Comparison of ENCODE assay signal across 8 cellular contexts in the genomic region with DNA sequence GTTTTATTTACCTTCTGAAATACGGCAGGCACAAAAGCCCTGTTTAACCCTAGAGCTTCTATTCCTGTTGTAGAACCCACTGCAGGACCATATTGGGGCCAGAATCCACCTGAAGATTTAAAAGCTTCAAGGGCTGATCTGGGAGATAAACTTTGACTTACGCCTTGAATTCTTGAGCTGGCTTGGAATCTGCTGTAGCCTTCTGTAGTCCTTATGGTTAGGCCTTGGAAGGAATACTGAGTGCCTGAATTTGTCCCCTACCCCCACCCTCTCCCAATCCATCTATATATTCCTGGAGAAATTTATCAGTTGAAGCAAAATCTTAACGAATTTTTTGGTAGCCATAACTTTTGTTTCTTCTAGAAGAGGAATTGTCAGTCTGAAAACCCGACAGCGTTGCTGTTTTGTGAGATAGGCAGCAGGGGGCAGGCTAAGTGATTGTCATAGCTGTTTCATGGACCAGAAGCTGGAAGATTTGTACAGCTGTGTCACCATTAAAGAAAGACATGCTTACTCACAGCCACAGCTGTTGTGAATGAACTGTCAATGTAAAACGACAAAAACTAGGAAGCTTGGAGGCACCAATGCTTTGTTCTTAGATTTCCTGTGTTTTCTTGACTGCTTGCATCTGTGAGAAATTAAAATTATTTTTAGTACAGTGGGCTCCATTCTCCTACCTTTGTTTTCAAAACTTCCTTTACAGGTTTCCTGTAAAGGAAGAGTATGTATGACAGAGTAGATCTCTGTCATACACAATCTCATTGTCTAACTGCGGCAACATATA. TPM values are rescaled to one million over a fixed set of nuclear protein-coding genes. Genes with fewer than 3 reads are reported as not detected.
DNase-seq lines count a peak whose midpoint lies in the region; ATAC-seq and TF ChIP-seq lines count a peak whose summit lies in the region.

No MANE protein-coding gene starts in this region.

- no peaks in the 10 kb centered on the region for H3K27me3 Mint-ChIP-seq in activated naive CD8-positive, alpha-beta T cell treated with anti-CD3 and anti-CD28 coated beads, Interleukin-2, amount 10 ng/mL, durations not matched to agents 7 days and 5 days
- peaks cover 2% of the 10 kb centered on the region for H3K27me3 Mint-ChIP-seq in glutamatergic neuron (ENCODE audit: unreplicated experiment)

- CTCF ChIA-PET in Panc1 (lab: Charles Lee), result interaction anchor here (0.7 to 3.4 kb wide), 6 partner anchors 13 to 135 kb away, joined by 3 to 19 read pairs (median 4); a partner anchor contains a TSS

- BruUV-seq in Panc1 (replicated peaks; lab: Mats Ljungman, UMichigan), result no TSS peak

- peak overlapping the region; percentile 30 for H3K27ac Mint-ChIP-seq in activated naive CD8-positive, alpha-beta T cell treated with anti-CD3 and anti-CD28 coated beads, Interleukin-2, amount 10 ng/mL, durations not matched to agents 7 days and 5 days
- H3K27ac Mint-ChIP-seq in glutamatergic neuron (ENCODE audit: unreplicated experiment), result no peak overlapping the region

- DNase-seq in EH (ENCODE audit: low read depth) (peak; percentile 83), Panc1 (ENCODE audit: low read depth, low spot score) (peak; percentile 46), glutamatergic neuron (peak; percentile 69), psoas muscle (peak in 1 of 2 donors; percentile 32), NK-92 (lab: John Stamatoyannopoulos, UW; ENCODE audit: unreplicated experiment) (no peak)
- peak; percentile 36 for DNase-seq in activated naive CD8-positive, alpha-beta T cell treated with anti-CD3 and anti-CD28 coated beads, Interleukin-2, amount 10 ng/mL, durations not matched to agents 7 days and 5 days

- 49 to 50% (median 49%) methylated on average over 7 of the region's 7 CpGs for WGBS in psoas muscle, 3 donors

- peaks cover 27% of the 10 kb centered on the region for H3K4me1 ChIP-seq in Panc1 (ENCODE audit: control insufficient read depth, insufficient read depth, low read length)
- H3K4me1 ChIP-seq in psoas muscle, result no peaks in the 10 kb centered on the region

- POLR2A ChIA-PET in Panc1 (lab: Charles Lee), result interaction anchor here (0.6 to 0.8 kb wide), 3 partner anchors 9 to 1016 kb away, joined by 3 to 8 read pairs (median 4); no protein-coding TSS in a partner anchor
- POLR2A ChIA-PET in activated naive CD8-positive, alpha-beta T cell treated with anti-CD3 and anti-CD28 coated beads, Interleukin-2, amount 10 ng/mL, durations not matched to agents 7 days and 5 days (lab: Charles Lee), result interaction anchor here (1.3 kb wide), 1 partner anchor 14 kb away, joined by 4 read pairs; no protein-coding TSS in a partner anchor

- H3K27ac ChIP-seq in Panc1 (ENCODE audit: low read length), result peak overlapping the region; percentile 65
- peak overlapping the region; percentile 38 for H3K27ac ChIP-seq in psoas muscle

- H3K36me3 Mint-ChIP-seq in activated naive CD8-positive, alpha-beta T cell treated with anti-CD3 and anti-CD28 coated beads, Interleukin-2, amount 10 ng/mL, durations not matched to agents 7 days and 5 days, result peaks cover 17% of the 10 kb centered on the region
- H3K36me3 Mint-ChIP-seq in glutamatergic neuron (ENCODE audit: unreplicated experiment), result no peaks in the 10 kb centered on the region

- H3K9me3 ChIP-seq in Panc1 (ENCODE audit: control insufficient read depth, insufficient read depth, low read depth, low read length) (no peaks in the 10 kb centered on the region), psoas muscle (no peaks in the 10 kb centered on the region)

- H3K4me3 ChIP-seq in Panc1 (ENCODE audit: low read depth in 2 of 2, low read length in 2 of 2), result no peak overlapping the region
- no peak overlapping the region for H3K4me3 ChIP-seq in psoas muscle

- TF ChIP-seq CTCF in Panc1 (IDR thresholded peaks at IDR 0.05) (peak; percentile 88), glutamatergic neuron (IDR thresholded peaks at IDR 0.05; ENCODE audit: partially characterized antibody, unreplicated experiment) (peak; percentile 72), psoas muscle (IDR thresholded peaks at IDR 0.05) (peak; percentile 54)

- H3K4me3 Mint-ChIP-seq in activated naive CD8-positive, alpha-beta T cell treated with anti-CD3 and anti-CD28 coated beads, Interleukin-2, amount 10 ng/mL, durations not matched to agents 7 days and 5 days, result no peak overlapping the region
- no peak overlapping the region for H3K4me3 Mint-ChIP-seq in glutamatergic neuron (ENCODE audit: unreplicated experiment)

- intact Hi-C loops in Panc1 (cut with micrococcal nuclease; ENCODE audit: unreplicated experiment), result loop anchor here (1.0 kb wide), 1 partner anchor 129 kb away; no protein-coding TSS in a partner anchor
- intact Hi-C loops in psoas muscle (cut with DNase I), result loop anchor here in 1 of 2 donors (5.0 kb wide), 1 partner anchor 133 kb away; no protein-coding TSS in a partner anchor

- H3K27me3 ChIP-seq in Panc1 (ENCODE audit: control insufficient read depth, insufficient read depth, low read length), result no peaks in the 10 kb centered on the region
- no peaks in the 10 kb centered on the region for H3K27me3 ChIP-seq in psoas muscle (ENCODE audit: insufficient read depth in 3 of 3, low read length in 2 of 3)

- in situ Hi-C loops in Panc1 (cut with HindIII; ENCODE audit: low pct_unique_long_range_greater_than_20kb, low sequenced_read_pairs), result no loop called here

- H3K9me3 Mint-ChIP-seq in activated naive CD8-positive, alpha-beta T cell treated with anti-CD3 and anti-CD28 coated beads, Interleukin-2, amount 10 ng/mL, durations not matched to agents 7 days and 5 days, result no peaks in the 10 kb centered on the region
- H3K9me3 Mint-ChIP-seq in glutamatergic neuron (ENCODE audit: unreplicated experiment), result no peaks in the 10 kb centered on the region

- H3K36me3 ChIP-seq in Panc1 (ENCODE audit: control insufficient read depth, insufficient read depth, low read length), result peaks cover 63% of the 10 kb centered on the region
- peaks cover 9 to 96% of the 10 kb centered on the region in 2 donors for H3K36me3 ChIP-seq in psoas muscle (ENCODE audit: insufficient read depth in 1 of 2, low read depth in 1 of 2)

- ATAC-seq in GM21360 (IDR thresholded peaks at IDR 0.05; ENCODE audit: unreplicated experiment) (peak; percentile 93), HG03521 (IDR thresholded peaks at IDR 0.05; ENCODE audit: unreplicated experiment) (peak; percentile 96), Panc1 (peak; percentile 79), psoas muscle (peak; percentile 55 to 81 (median 74))
- peak; percentile 74 for ATAC-seq in activated naive CD8-positive, alpha-beta T cell treated with anti-CD3 and anti-CD28 coated beads, Interleukin-2, amount 10 ng/mL, durations not matched to agents 7 days and 5 days (ENCODE audit: low read depth)

- H3K4me1 Mint-ChIP-seq in activated naive CD8-positive, alpha-beta T cell treated with anti-CD3 and anti-CD28 coated beads, Interleukin-2, amount 10 ng/mL, durations not matched to agents 7 days and 5 days, result peaks cover 9% of the 10 kb centered on the region
- H3K4me1 Mint-ChIP-seq in glutamatergic neuron (ENCODE audit: low read depth, unreplicated experiment), result no peaks in the 10 kb centered on the region

RNA-seq across cellular contexts. Expression of a gene that starts 12.8 kb away (rescaled TPM):
- 301 TPM for total RNA-seq in Panc1 (2021; ENCODE audit: unreplicated experiment)
- 312 TPM for polyA plus RNA-seq in Panc1 (2012; ENCODE audit: insufficient read length)
- total RNA-seq in activated naive CD8-positive, alpha-beta T cell treated with anti-CD3 and anti-CD28 coated beads, Interleukin-2, amount 10 ng/mL, durations not matched to agents 7 days and 5 days, result 1 to 10 TPM; 7.7 to 8.7 TPM
- 1.2 TPM for total RNA-seq in glutamatergic neuron (ENCODE audit: unreplicated experiment)
- 1 to 10 TPM; 1.8 to 6.7 (median 3.6) TPM for total RNA-seq in psoas muscle
- polyA plus RNA-seq in psoas muscle, result 1 to 10 TPM; 1.6 to 4.3 (median 3.2) TPM

RNA-seq across cellular contexts. Expression of a gene that starts 15.3 kb away (rescaled TPM):
- total RNA-seq in Panc1 (2021; ENCODE audit: unreplicated experiment) (59.3 TPM), glutamatergic neuron (ENCODE audit: unreplicated experiment) (61.4 TPM), psoas muscle (10 to 100 TPM; 55.9 to 83.3 (median 69.2) TPM)
- 22.7 TPM for polyA plus RNA-seq in Panc1 (2012; ENCODE audit: insufficient read length)
- 10 to 100 TPM; 34.7 to 38.9 TPM for total RNA-seq in activated naive CD8-positive, alpha-beta T cell treated with anti-CD3 and anti-CD28 coated beads, Interleukin-2, amount 10 ng/mL, durations not matched to agents 7 days and 5 days
- polyA plus RNA-seq in psoas muscle, result 10 to 100 TPM; 49.3 to 64.0 (median 55.4) TPM

Comparison
In these comparisons a context has a peak if more than half of its experiments do, and no peak if none do; other contexts are left out.
1. RNA of a gene that starts 12.8 kb away (total RNA-seq): 301 TPM in Panc1 (single experiment); 7.7 to 8.7 TPM in activated naive CD8-positive, alpha-beta T cell treated with anti-CD3 and anti-CD28 coated beads, Interleukin-2, amount 10 ng/mL, durations not matched to agents 7 days and 5 days, 1.8 to 6.7 TPM in psoas muscle and 1.2 TPM in glutamatergic neuron (single experiment); every median in the first group is over 10 times any median in the second.
2. Peak in every context shown above with its lines, with median percentiles within 50 percentile points of each other: ATAC-seq and CTCF ChIP-seq.